In genomic region chrX:70844081-70844480, GRCh38 we compare ENCODE assay signal across 1 cellular context.
TF ChIP-seq lines count a peak whose summit lies in the region.
"Not testable (repeated sequence)": the region's sequence is repeated elsewhere in the genome, so short reads cannot be mapped to it uniquely, and the experiment has no call there.

No MANE protein-coding gene starts in this region.

- not testable (repeated sequence) for H3K4me1 ChIP-seq in HEK293 (ENCODE audit: control insufficient read depth, insufficient read depth, low read length)

- not testable (repeated sequence) for H3K4me3 ChIP-seq in HEK293 (ENCODE audit: low read depth, low read length)

- CTCF ChIA-PET in HEK293 (lab: Yijun Ruan, JAX): not testable (repeated sequence)

- H3K27ac ChIP-seq in HEK293 (ENCODE audit: extremely low read depth, low read depth, low read length): not testable (repeated sequence)

- not testable (repeated sequence) for TF ChIP-seq CTCF in HEK293 (tag by site-specific recombination; IDR thresholded peaks at IDR 0.05)

- not testable (repeated sequence) for H3K9me3 ChIP-seq in HEK293 (ENCODE audit: control insufficient read depth, insufficient read depth, low read depth, low read length)

- POLR2A ChIA-PET in HEK293 (lab: Yijun Ruan, JAX): not testable (repeated sequence)

- not testable (repeated sequence) for H3K36me3 ChIP-seq in HEK293 (ENCODE audit: control insufficient read depth in 2 of 2, insufficient read depth in 1 of 2, low read length in 2 of 2)

TF ChIP-seq in HEK293, 187 proteins besides CTCF, POLR2A, EP300 and RAD21:
- TF ChIP-seq ZNF146 (tag by site-specific recombination; IDR thresholded peaks at IDR 0.05) (peak; percentile 90), ZNF280D (tag by site-specific recombination; IDR thresholded peaks at IDR 0.05) (peak; percentile 88)
